Comparison of ENCODE assay signal across 1 cellular context in genomic region chr10:133391761-133392518, GRCh38.
TF ChIP-seq lines count a peak whose summit lies in the region.

No MANE protein-coding gene starts in this region.

TF ChIP-seq in HEK293T, 16 proteins besides CTCF, POLR2A, EP300 and RAD21 (continued from another document):
- TF ChIP-seq FOXM1 (IDR thresholded peaks at IDR 0.05; ENCODE audit: borderline replicate concordance) (no peak), TARDBP (IDR thresholded peaks at IDR 0.05) (no peak), LEF1 (IDR thresholded peaks at IDR 0.05; ENCODE audit: borderline replicate concordance) (no peak), L3MBTL2 (conservative IDR thresholded peaks at IDR 0.05) (no peak), CTBP1 (IDR thresholded peaks at IDR 0.05; ENCODE audit: borderline replicate concordance) (no peak)
TF ChIP-seq in HEK293T: peak in this region for 0.
